ENCODE assay signal across 32 cellular contexts in the genomic region with DNA sequence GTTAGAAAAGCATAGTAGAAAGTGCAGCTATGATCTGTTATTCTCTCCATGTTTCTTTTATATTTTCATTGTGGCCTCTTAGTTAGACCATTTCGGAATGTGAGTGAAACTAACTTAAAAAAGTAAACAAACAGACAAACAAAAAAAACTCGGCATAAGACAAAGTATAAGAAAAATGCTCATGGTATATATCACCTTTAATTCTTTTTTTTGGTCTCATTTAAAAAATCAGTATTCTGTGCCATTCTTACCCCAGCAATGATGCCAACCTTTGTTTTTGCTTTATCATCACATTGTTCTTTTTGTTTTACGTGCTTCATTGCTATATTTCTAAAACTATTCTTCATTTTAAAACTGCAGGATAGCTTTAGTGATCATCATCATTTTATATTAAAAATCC. TPM values are rescaled to one million over a fixed set of nuclear protein-coding genes. Genes with fewer than 3 reads are reported as not detected.
"Had no signal": no experiment of that assay in that cellular context is flagged by ENCODE, and none has a peak within 500 bp of the region (broad histone marks: within the 10 kb centered on the region; RNA-seq: fewer than 3 reads in every experiment).

No MANE protein-coding gene starts in this region.

- FAIRE-seq: endometrium, kidney had no signal

- H3K4me3 Mint-ChIP-seq: dendritic cell treated with granulocyte-macrophage colony-stimulating factor and Interleukin-4, amounts not matched to agents 40 ng/mL and 50 ng/mL, for 4 days; effector memory CD8-positive, alpha-beta T cell; mesothelial cell of epicardium; naive B cell; natural killer cell treated with Interleukin-12 subunit alpha and Interleukin-12 subunit beta and Interleukin-15 and Interleukin-18, amount 100 ng/mL, for 72 hours; neural progenitor cell; stimulated activated memory B cell treated with anti-CD40 and anti-IgM and Interleukin-4, amounts not matched to agents 10 μg/mL and 1 μg/mL and 100 μg/mL, for 72 hours; stimulated activated naive CD8-positive, alpha-beta T cell treated with anti-CD3 and anti-CD28 coated beads, Interleukin-15, Interleukin-2, amounts not matched to agents 100 ng/mL and 50 ng/mL, for 24 hours had no signal

- H3K79me2 ChIP-seq: hepatocyte had no signal

- H3K9me3 Mint-ChIP-seq: dendritic cell treated with granulocyte-macrophage colony-stimulating factor and Interleukin-4, amounts not matched to agents 40 ng/mL and 50 ng/mL, for 4 days; mesothelial cell of epicardium; neural progenitor cell; stimulated activated memory B cell treated with anti-CD40 and anti-IgM and Interleukin-4, amounts not matched to agents 10 μg/mL and 1 μg/mL and 100 μg/mL, for 72 hours; stimulated activated naive CD8-positive, alpha-beta T cell treated with anti-CD3 and anti-CD28 coated beads, Interleukin-15, Interleukin-2, amounts not matched to agents 100 ng/mL and 50 ng/mL, for 24 hours had no signal

- H3K4me3 ChIP-seq: colonic mucosa, esophagus squamous epithelium, heart left ventricle, hepatocyte, lung, mucosa of descending colon, neural progenitor cell, psoas muscle, skin epidermis, spleen, thyroid gland, vagina had no signal

- H3K27ac ChIP-seq: colonic mucosa, esophagus squamous epithelium, heart left ventricle, hepatocyte, neural progenitor cell, psoas muscle, skin epidermis, spleen, thyroid gland, vagina had no signal

- H3K4me2 ChIP-seq: hepatocyte, neural progenitor cell had no signal

- H3K9ac ChIP-seq: neural progenitor cell had no signal

- DNase-seq: colonic mucosa; effector memory CD8-positive, alpha-beta T cell; erythroblast; esophagus squamous epithelium; foreskin melanocyte; heart left ventricle; kidney; mesenchymal stem cell; mucosa of descending colon; naive B cell; posterior cingulate gyrus; psoas muscle; right cardiac atrium; spleen; stimulated activated CD4-positive, alpha-beta T cell treated with anti-CD3 and anti-CD28 coated beads, Interleukin-4, amount 100 ng/mL, for 4 hours; thyroid gland; trophoblast cell had no signal

- H3K27me3 ChIP-seq: thyroid gland, vagina had no signal

- H2AFZ ChIP-seq: hepatocyte, neural progenitor cell had no signal

- H3K9me3 ChIP-seq: colonic mucosa, esophagus squamous epithelium, heart left ventricle, mucosa of descending colon, psoas muscle, spleen, thyroid gland, vagina had no signal

- ATAC-seq: effector memory CD8-positive, alpha-beta T cell; heart left ventricle; left lobe of liver; mucosa of descending colon; natural killer cell treated with Interleukin-12 subunit alpha and Interleukin-12 subunit beta and Interleukin-15 and Interleukin-18, amount 100 ng/mL, for 72 hours; psoas muscle; right cardiac atrium; stimulated activated memory B cell treated with anti-CD40 and anti-IgM and Interleukin-4, amounts not matched to agents 10 μg/mL and 1 μg/mL and 100 μg/mL, for 72 hours had no signal

- H3K36me3 Mint-ChIP-seq: mesothelial cell of epicardium; neural progenitor cell; stimulated activated memory B cell treated with anti-CD40 and anti-IgM and Interleukin-4, amounts not matched to agents 10 μg/mL and 1 μg/mL and 100 μg/mL, for 72 hours had no signal

- H3K36me3 ChIP-seq: colonic mucosa, esophagus squamous epithelium, heart left ventricle, neural progenitor cell, spleen, thyroid gland, vagina had no signal

- H3K27ac Mint-ChIP-seq: dendritic cell treated with granulocyte-macrophage colony-stimulating factor and Interleukin-4, amounts not matched to agents 40 ng/mL and 50 ng/mL, for 4 days; effector memory CD8-positive, alpha-beta T cell; mesothelial cell of epicardium; naive B cell; natural killer cell treated with Interleukin-12 subunit alpha and Interleukin-12 subunit beta and Interleukin-15 and Interleukin-18, amount 100 ng/mL, for 72 hours; neural progenitor cell; stimulated activated memory B cell treated with anti-CD40 and anti-IgM and Interleukin-4, amounts not matched to agents 10 μg/mL and 1 μg/mL and 100 μg/mL, for 72 hours; stimulated activated naive CD8-positive, alpha-beta T cell treated with anti-CD3 and anti-CD28 coated beads, Interleukin-15, Interleukin-2, amounts not matched to agents 100 ng/mL and 50 ng/mL, for 24 hours had no signal

RNA-seq across cellular contexts. Expression of a gene that starts 2.8 kb away (rescaled TPM):
- total RNA-seq: colonic mucosa; esophagus squamous epithelium; kidney; left lobe of liver; natural killer cell treated with Interleukin-12 subunit alpha and Interleukin-12 subunit beta and Interleukin-15 and Interleukin-18, amount 100 ng/mL, for 72 hours; osteoblast; psoas muscle; renal cortical epithelial cell; vagina had no signal
- polyA plus RNA-seq: heart left ventricle, hepatocyte, liver, lung had no signal
